Comparison of ENCODE assay signal across 1 cellular context in genomic region chr9:125142560-125143376, GRCh38.
A peak's percentile ranks its signal among the peaks of the same experiment; 100 is the strongest.
TF ChIP-seq lines count a peak whose summit lies in the region.

No MANE protein-coding gene starts in this region.

TF ChIP-seq in K562, 482 proteins besides CTCF, POLR2A, EP300 and RAD21 (continued from another document):
- TF ChIP-seq, protein P1, sequence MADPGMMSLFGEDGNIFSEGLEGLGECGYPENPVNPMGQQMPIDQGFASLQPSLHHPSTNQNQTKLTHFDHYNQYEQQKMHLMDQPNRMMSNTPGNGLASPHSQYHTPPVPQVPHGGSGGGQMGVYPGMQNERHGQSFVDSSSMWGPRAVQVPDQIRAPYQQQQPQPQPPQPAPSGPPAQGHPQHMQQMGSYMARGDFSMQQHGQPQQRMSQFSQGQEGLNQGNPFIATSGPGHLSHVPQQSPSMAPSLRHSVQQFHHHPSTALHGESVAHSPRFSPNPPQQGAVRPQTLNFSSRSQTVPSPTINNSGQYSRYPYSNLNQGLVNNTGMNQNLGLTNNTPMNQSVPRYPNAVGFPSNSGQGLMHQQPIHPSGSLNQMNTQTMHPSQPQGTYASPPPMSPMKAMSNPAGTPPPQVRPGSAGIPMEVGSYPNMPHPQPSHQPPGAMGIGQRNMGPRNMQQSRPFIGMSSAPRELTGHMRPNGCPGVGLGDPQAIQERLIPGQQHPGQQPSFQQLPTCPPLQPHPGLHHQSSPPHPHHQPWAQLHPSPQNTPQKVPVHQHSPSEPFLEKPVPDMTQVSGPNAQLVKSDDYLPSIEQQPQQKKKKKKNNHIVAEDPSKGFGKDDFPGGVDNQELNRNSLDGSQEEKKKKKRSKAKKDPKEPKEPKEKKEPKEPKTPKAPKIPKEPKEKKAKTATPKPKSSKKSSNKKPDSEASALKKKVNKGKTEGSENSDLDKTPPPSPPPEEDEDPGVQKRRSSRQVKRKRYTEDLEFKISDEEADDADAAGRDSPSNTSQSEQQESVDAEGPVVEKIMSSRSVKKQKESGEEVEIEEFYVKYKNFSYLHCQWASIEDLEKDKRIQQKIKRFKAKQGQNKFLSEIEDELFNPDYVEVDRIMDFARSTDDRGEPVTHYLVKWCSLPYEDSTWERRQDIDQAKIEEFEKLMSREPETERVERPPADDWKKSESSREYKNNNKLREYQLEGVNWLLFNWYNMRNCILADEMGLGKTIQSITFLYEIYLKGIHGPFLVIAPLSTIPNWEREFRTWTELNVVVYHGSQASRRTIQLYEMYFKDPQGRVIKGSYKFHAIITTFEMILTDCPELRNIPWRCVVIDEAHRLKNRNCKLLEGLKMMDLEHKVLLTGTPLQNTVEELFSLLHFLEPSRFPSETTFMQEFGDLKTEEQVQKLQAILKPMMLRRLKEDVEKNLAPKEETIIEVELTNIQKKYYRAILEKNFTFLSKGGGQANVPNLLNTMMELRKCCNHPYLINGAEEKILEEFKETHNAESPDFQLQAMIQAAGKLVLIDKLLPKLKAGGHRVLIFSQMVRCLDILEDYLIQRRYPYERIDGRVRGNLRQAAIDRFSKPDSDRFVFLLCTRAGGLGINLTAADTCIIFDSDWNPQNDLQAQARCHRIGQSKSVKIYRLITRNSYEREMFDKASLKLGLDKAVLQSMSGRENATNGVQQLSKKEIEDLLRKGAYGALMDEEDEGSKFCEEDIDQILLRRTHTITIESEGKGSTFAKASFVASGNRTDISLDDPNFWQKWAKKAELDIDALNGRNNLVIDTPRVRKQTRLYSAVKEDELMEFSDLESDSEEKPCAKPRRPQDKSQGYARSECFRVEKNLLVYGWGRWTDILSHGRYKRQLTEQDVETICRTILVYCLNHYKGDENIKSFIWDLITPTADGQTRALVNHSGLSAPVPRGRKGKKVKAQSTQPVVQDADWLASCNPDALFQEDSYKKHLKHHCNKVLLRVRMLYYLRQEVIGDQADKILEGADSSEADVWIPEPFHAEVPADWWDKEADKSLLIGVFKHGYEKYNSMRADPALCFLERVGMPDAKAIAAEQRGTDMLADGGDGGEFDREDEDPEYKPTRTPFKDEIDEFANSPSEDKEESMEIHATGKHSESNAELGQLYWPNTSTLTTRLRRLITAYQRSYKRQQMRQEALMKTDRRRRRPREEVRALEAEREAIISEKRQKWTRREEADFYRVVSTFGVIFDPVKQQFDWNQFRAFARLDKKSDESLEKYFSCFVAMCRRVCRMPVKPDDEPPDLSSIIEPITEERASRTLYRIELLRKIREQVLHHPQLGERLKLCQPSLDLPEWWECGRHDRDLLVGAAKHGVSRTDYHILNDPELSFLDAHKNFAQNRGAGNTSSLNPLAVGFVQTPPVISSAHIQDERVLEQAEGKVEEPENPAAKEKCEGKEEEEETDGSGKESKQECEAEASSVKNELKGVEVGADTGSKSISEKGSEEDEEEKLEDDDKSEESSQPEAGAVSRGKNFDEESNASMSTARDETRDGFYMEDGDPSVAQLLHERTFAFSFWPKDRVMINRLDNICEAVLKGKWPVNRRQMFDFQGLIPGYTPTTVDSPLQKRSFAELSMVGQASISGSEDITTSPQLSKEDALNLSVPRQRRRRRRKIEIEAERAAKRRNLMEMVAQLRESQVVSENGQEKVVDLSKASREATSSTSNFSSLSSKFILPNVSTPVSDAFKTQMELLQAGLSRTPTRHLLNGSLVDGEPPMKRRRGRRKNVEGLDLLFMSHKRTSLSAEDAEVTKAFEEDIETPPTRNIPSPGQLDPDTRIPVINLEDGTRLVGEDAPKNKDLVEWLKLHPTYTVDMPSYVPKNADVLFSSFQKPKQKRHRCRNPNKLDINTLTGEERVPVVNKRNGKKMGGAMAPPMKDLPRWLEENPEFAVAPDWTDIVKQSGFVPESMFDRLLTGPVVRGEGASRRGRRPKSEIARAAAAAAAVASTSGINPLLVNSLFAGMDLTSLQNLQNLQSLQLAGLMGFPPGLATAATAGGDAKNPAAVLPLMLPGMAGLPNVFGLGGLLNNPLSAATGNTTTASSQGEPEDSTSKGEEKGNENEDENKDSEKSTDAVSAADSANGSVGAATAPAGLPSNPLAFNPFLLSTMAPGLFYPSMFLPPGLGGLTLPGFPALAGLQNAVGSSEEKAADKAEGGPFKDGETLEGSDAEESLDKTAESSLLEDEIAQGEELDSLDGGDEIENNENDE (IDR thresholded peaks at IDR 0.05; ENCODE audit: low read depth, low read length) = no peak
- TF ChIP-seq CHD1 (IDR thresholded peaks at IDR 0.05; ENCODE audit: low read length) = peak; percentile 61
- no peak for TF ChIP-seq NFYB (IDR thresholded peaks at IDR 0.05; ENCODE audit: extremely low read depth, insufficient read length)
- no peak for TF ChIP-seq CCNT2 (IDR thresholded peaks at IDR 0.05; ENCODE audit: borderline replicate concordance, extremely low read depth, insufficient read length, low read depth, low read length)
- TF ChIP-seq KDM2B (CRISPR knock-in tag; IDR thresholded peaks at IDR 0.05) = no peak
- TF ChIP-seq RNF2 (IDR thresholded peaks at IDR 0.05) = no peak
- no peak for TF ChIP-seq RBM14 (IDR thresholded peaks at IDR 0.05; ENCODE audit: borderline replicate concordance, insufficient read depth, low read depth, low read length)
- no peak for TF ChIP-seq PTBP1 (IDR thresholded peaks at IDR 0.05; ENCODE audit: low read depth, low read length)
- no peak for TF ChIP-seq CEBPZ (IDR thresholded peaks at IDR 0.05; ENCODE audit: borderline replicate concordance, low read depth, low read length)
